14 cellular contexts compared by ENCODE assay signal in genomic region chr3:197963019-197963637, GRCh38. TPM values are rescaled to one million over a fixed set of nuclear protein-coding genes. Genes with fewer than 3 reads are reported as not detected.
DNase-seq lines count a peak whose midpoint lies in the region; ATAC-seq and TF ChIP-seq lines count a peak whose summit lies in the region.
"Had no signal": no experiment of that assay in that cellular context is flagged by ENCODE, and none has a peak within 500 bp of the region (broad histone marks: within the 10 kb centered on the region; RNA-seq: fewer than 3 reads in every experiment).

No MANE protein-coding gene starts in this region.

- H3K4me3 ChIP-seq in CD4-positive, CD25-positive, alpha-beta regulatory T cell (ENCODE audit: low read depth, low read length), result no peak overlapping the region
- H3K4me3 ChIP-seq in HEK293 (ENCODE audit: low read depth, low read length), result no peak overlapping the region
- H3K4me3 ChIP-seq: GM23338 had no signal

- H3K9me3 ChIP-seq in CD4-positive, CD25-positive, alpha-beta regulatory T cell (ENCODE audit: control insufficient read depth in 2 of 2, low read length in 2 of 2), result peaks cover 3 to 8% of the 10 kb centered on the region in 2 experiments
- no peaks in the 10 kb centered on the region for H3K9me3 ChIP-seq in HEK293 (ENCODE audit: control insufficient read depth, insufficient read depth, low read depth, low read length)

- H3K27ac Mint-ChIP-seq in CD4-positive, CD25-positive, alpha-beta regulatory T cell, result peak overlapping the region in 2 of 3 donors; percentile 18 to 66
- H3K27ac Mint-ChIP-seq in brain (no peak overlapping the region), neural crest cell (ENCODE audit: unreplicated experiment) (no peak overlapping the region)
- H3K27ac Mint-ChIP-seq in activated T-cell treated with anti-CD3 and anti-CD28 coated beads, Interleukin-2, amount 50 U/mL, for 72 hours, result no peak overlapping the region
- H3K27ac Mint-ChIP-seq: GM23338 had no signal

- no peak overlapping the region for H3K27ac ChIP-seq in CD4-positive, CD25-positive, alpha-beta regulatory T cell (ENCODE audit: insufficient read depth, low read length, poor library complexity, severe bottlenecking)
- H3K27ac ChIP-seq in HEK293 (ENCODE audit: extremely low read depth, low read depth, low read length), result no peak overlapping the region

- H3K27me3 ChIP-seq in CD4-positive, CD25-positive, alpha-beta regulatory T cell (ENCODE audit: control insufficient read depth, insufficient read depth, low read length), result no peaks in the 10 kb centered on the region

- ATAC-seq in CD4-positive, CD25-positive, alpha-beta regulatory T cell (ENCODE audit: low read depth in 2 of 2), result no peak
- ATAC-seq in activated T-cell treated with anti-CD3 and anti-CD28 coated beads, Interleukin-2, amount 50 U/mL, for 72 hours (replicated peaks in 1 of 2), result no peak
- ATAC-seq: GM23338 had no signal

- peak overlapping the region in 1 of 4 donors; percentile 90 for H3K4me3 Mint-ChIP-seq in CD4-positive, CD25-positive, alpha-beta regulatory T cell
- H3K4me3 Mint-ChIP-seq in brain, result peak overlapping the region in 3 of 5 experiments; percentile 20 to 62 (median 29)
- peak overlapping the region; percentile 33 for H3K4me3 Mint-ChIP-seq in neural crest cell
- no peak overlapping the region for H3K4me3 Mint-ChIP-seq in activated T-cell treated with anti-CD3 and anti-CD28 coated beads, Interleukin-2, amount 50 U/mL, for 72 hours
- H3K4me3 Mint-ChIP-seq: CD4-positive, alpha-beta T cell; GM23338 had no signal

- no peak for DNase-seq in CD4-positive, CD25-positive, alpha-beta regulatory T cell
- DNase-seq in neural crest cell (ENCODE audit: low read depth, low spot score), result no peak
- DNase-seq in Kasumi-1 (lab: John Stamatoyannopoulos, UW), result no peak
- no peak for DNase-seq in activated T-cell treated with anti-CD3 and anti-CD28 coated beads, Interleukin-2, amount 50 U/mL, for 72 hours
- DNase-seq: ACHN; BE2C; C1 segment of cervical spinal cord; Caco-2; CD4-positive, alpha-beta T cell; HCEC 1CT; IMR-90 had no signal

- peaks cover 34% of the 10 kb centered on the region for H3K4me1 ChIP-seq in CD4-positive, CD25-positive, alpha-beta regulatory T cell (ENCODE audit: control insufficient read depth, insufficient read depth, low read length, poor library complexity, severe bottlenecking)
- no peaks in the 10 kb centered on the region for H3K4me1 ChIP-seq in HEK293 (ENCODE audit: control insufficient read depth, insufficient read depth, low read length)
- H3K4me1 ChIP-seq: BE2C had no signal

- H3K27me3 Mint-ChIP-seq in CD4-positive, CD25-positive, alpha-beta regulatory T cell, result peaks cover 4% of the 10 kb centered on the region
- H3K27me3 Mint-ChIP-seq in brain (peaks cover 7% of the 10 kb centered on the region), neural crest cell (ENCODE audit: low read depth) (peaks cover 5% of the 10 kb centered on the region)
- H3K27me3 Mint-ChIP-seq in activated T-cell treated with anti-CD3 and anti-CD28 coated beads, Interleukin-2, amount 50 U/mL, for 72 hours (ENCODE audit: low read depth), result no peaks in the 10 kb centered on the region
- H3K27me3 Mint-ChIP-seq: CD4-positive, alpha-beta T cell had no signal

- CTCF ChIA-PET in HEK293 (lab: Yijun Ruan, JAX), result interaction anchor here (0.7 kb wide), 2 partner anchors 19 to 556 kb away, joined by 3 read pairs; no protein-coding TSS in a partner anchor

- no peaks in the 10 kb centered on the region for H3K36me3 ChIP-seq in CD4-positive, CD25-positive, alpha-beta regulatory T cell (ENCODE audit: control insufficient read depth, insufficient read depth, low read length)
- no peaks in the 10 kb centered on the region for H3K36me3 ChIP-seq in HEK293 (ENCODE audit: control insufficient read depth in 2 of 2, insufficient read depth in 1 of 2, low read length in 2 of 2)
- H3K36me3 ChIP-seq: BE2C had no signal

- peaks cover 20 to 41% (median 29%) of the 10 kb centered on the region in 4 donors for H3K4me1 Mint-ChIP-seq in CD4-positive, CD25-positive, alpha-beta regulatory T cell
- H3K4me1 Mint-ChIP-seq in brain, result peaks cover 50% of the 10 kb centered on the region
- peaks cover 24% of the 10 kb centered on the region for H3K4me1 Mint-ChIP-seq in neural crest cell
- peaks cover 45% of the 10 kb centered on the region for H3K4me1 Mint-ChIP-seq in activated T-cell treated with anti-CD3 and anti-CD28 coated beads, Interleukin-2, amount 50 U/mL, for 72 hours (ENCODE audit: low read depth)

- peaks cover 5% of the 10 kb centered on the region for H3K36me3 Mint-ChIP-seq in CD4-positive, CD25-positive, alpha-beta regulatory T cell
- H3K36me3 Mint-ChIP-seq in brain (peaks cover 24% of the 10 kb centered on the region), neural crest cell (ENCODE audit: low read depth) (peaks cover 7% of the 10 kb centered on the region)
- peaks cover 5 to 8% of the 10 kb centered on the region in 2 donors for H3K36me3 Mint-ChIP-seq in activated T-cell treated with anti-CD3 and anti-CD28 coated beads, Interleukin-2, amount 50 U/mL, for 72 hours (ENCODE audit: insufficient read depth in 2 of 2)

- peaks cover 0 to 9% (median 3%) of the 10 kb centered on the region in 7 donors for H3K9me3 Mint-ChIP-seq in CD4-positive, CD25-positive, alpha-beta regulatory T cell
- H3K9me3 Mint-ChIP-seq in brain, result peaks cover 4 to 15% (median 9%) of the 10 kb centered on the region in 5 experiments
- H3K9me3 Mint-ChIP-seq in neural crest cell, result peaks cover 9% of the 10 kb centered on the region
- H3K9me3 Mint-ChIP-seq in activated T-cell treated with anti-CD3 and anti-CD28 coated beads, Interleukin-2, amount 50 U/mL, for 72 hours, result peaks cover 3 to 8% of the 10 kb centered on the region in 2 donors

- TF ChIP-seq CTCF in HEK293 (tag by site-specific recombination; IDR thresholded peaks at IDR 0.05) (no peak), brain (conservative IDR thresholded peaks at IDR 0.05) (no peak), neural crest cell (conservative IDR thresholded peaks at IDR 0.05) (no peak)

- POLR2A ChIA-PET in HEK293 (lab: Yijun Ruan, JAX), result no interaction called here

TF ChIP-seq in HEK293, 187 proteins besides CTCF, POLR2A, EP300 and RAD21:
- TF ChIP-seq ZNF555 (tag by site-specific recombination; conservative IDR thresholded peaks at IDR 0.05), result no peak
- TF ChIP-seq ZBTB17 (tag by site-specific recombination; IDR thresholded peaks at IDR 0.05), result peak; percentile 39; the same call in 1 of the 2 replicates

RNA-seq across cellular contexts. Expression of gene LMLN, which starts 3.1 kb away (rescaled TPM):
- total RNA-seq in CD4-positive, CD25-positive, alpha-beta regulatory T cell, result 2.5 TPM
- 1 to 10 TPM in 3 of 4 donors, under 1 TPM in 1; 0.57 to 2.3 (median 1.4) TPM for polyA plus RNA-seq in CD4-positive, CD25-positive, alpha-beta regulatory T cell
- polyA plus RNA-seq in brain (ENCODE audit: insufficient read depth, low read depth, low replicate concordance), result 1.5 TPM
- 9.6 and 10.1 TPM in 2 replicates for total RNA-seq in neural crest cell
- total RNA-seq in activated T-cell treated with anti-CD3 and anti-CD28 coated beads, Interleukin-2, amount 50 U/mL, for 72 hours, result 1 to 10 TPM; 5.4 to 6.5 TPM

RNA-seq across cellular contexts. Expression of gene RPL35A, which starts 13.1 kb away (rescaled TPM):
- 1,211 TPM for total RNA-seq in CD4-positive, CD25-positive, alpha-beta regulatory T cell
- polyA plus RNA-seq in CD4-positive, CD25-positive, alpha-beta regulatory T cell, result 1,000 to 10,000 TPM; 1,609 to 2,226 (median 1,937) TPM
- polyA plus RNA-seq in brain (ENCODE audit: insufficient read depth, low read depth, low replicate concordance), result 1,779 TPM
- total RNA-seq in neural crest cell, result 1,290 and 1,300 TPM in 2 replicates
- total RNA-seq in activated T-cell treated with anti-CD3 and anti-CD28 coated beads, Interleukin-2, amount 50 U/mL, for 72 hours, result 1,000 to 10,000 TPM; 1,788 to 1,874 TPM

Comparison
In these comparisons a context has a peak if more than half of its experiments do, and no peak if none do; other contexts are left out.
1. H3K27ac Mint-ChIP-seq: peak in CD4-positive, CD25-positive, alpha-beta regulatory T cell (2 of 3); none in brain (0 of 5), neural crest cell (single experiment) and activated T-cell treated with anti-CD3 and anti-CD28 coated beads, Interleukin-2, amount 50 U/mL, for 72 hours (single experiment).
2. H3K4me3 Mint-ChIP-seq: peak in brain (3 of 5) and neural crest cell (single experiment); none in activated T-cell treated with anti-CD3 and anti-CD28 coated beads, Interleukin-2, amount 50 U/mL, for 72 hours (0 of 2).